In the genomic region with DNA sequence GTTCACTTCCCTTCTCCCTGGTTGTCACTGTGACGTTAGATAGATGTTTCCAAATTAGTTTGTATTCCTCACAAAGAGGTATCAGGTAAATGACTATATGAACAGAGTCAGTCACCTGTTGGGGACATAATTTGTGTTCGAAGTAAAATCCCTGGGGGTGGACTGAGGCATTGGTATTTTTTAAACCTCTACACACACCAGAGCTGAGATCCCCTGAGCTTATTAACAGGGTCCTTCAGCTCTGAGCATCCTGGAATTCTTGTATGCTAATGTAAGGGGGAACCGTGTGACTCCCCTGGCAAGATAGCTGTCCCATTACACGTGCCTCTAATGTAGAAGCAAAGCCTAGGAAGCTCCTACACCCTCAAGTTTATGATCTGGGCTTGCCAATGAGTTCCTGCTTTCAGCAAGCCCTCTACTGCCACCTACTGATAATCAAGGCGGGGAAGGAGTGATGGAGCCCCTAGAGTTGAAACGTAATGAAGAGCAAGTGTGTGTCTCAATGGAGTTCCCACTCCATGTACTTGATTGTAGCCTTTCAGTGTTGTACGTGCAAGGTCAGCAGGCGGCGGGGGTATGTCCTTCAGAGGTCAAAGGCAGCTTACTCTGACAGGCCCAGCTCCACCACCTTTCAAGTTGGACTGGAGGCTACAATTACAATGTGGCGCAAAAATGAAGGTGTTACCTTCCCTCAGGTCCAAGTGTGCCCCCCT, we compare ENCODE assay signal across 8 cellular contexts. TPM values are rescaled to one million over a fixed set of nuclear protein-coding genes. Genes with fewer than 3 reads are reported as not detected.
A peak's percentile ranks its signal among the peaks of the same experiment; 100 is the strongest.
DNase-seq lines count a peak whose midpoint lies in the region; ATAC-seq and TF ChIP-seq lines count a peak whose summit lies in the region.

No MANE protein-coding gene starts in this region.

- H2AFZ ChIP-seq in IMR-90 (replicated peaks; ENCODE audit: low read length, poor library complexity) (peak overlapping the region; percentile 15), neural progenitor cell (replicated peaks) (no peak overlapping the region)

- no peaks in the 10 kb centered on the region for H3K79me1 ChIP-seq in IMR-90 (ENCODE audit: low read depth in 1 of 2, low read length in 2 of 2)

- peaks cover 24% of the 10 kb centered on the region for H3K4me1 Mint-ChIP-seq in activated T-cell treated with anti-CD3 and anti-CD28 coated beads, Interleukin-2, amount 50 U/mL, for 72 hours (ENCODE audit: low read depth)
- H3K4me1 Mint-ChIP-seq in neural progenitor cell, result peaks cover 40% of the 10 kb centered on the region

- no peak overlapping the region for H3K23ac ChIP-seq in IMR-90 (ENCODE audit: low read depth, low read length)

- TF ChIP-seq POLR2A in IMR-90 (IDR thresholded peaks at IDR 0.05; ENCODE audit: low read depth, low read length) (no peak), Peyer's patch (IDR thresholded peaks at IDR 0.05) (no peak)

- H2AK5ac ChIP-seq in IMR-90 (ENCODE audit: low read depth, low read length), result no peak overlapping the region

- POLR2A ChIA-PET in IMR-90 (lab: Charles Lee; ENCODE audit: unreplicated experiment), result no interaction called here

- no peak overlapping the region for H3K4me3 ChIP-seq in DOHH2 (ENCODE audit: low read length)
- H3K4me3 ChIP-seq in IMR-90 (ENCODE audit: insufficient read depth, low read depth, low read length), result no peak overlapping the region
- H3K4me3 ChIP-seq in Peyer's patch, result no peak overlapping the region
- H3K4me3 ChIP-seq in fibroblast of mammary gland (ENCODE audit: control insufficient read depth, low read depth, low read length), result no peak overlapping the region
- H3K4me3 ChIP-seq in neural progenitor cell, result no peak overlapping the region
- no peak overlapping the region for H3K4me3 ChIP-seq in tibial artery

- H3K9me2 ChIP-seq in DOHH2 (replicated peaks; ENCODE audit: control insufficient read depth, low read length), result no peaks in the 10 kb centered on the region

- H2AK9ac ChIP-seq in IMR-90 (replicated peaks; ENCODE audit: low read depth, low read length, poor library complexity), result no peak overlapping the region

- WGBS in IMR-90 (ENCODE audit: extremely low coverage in 2 of 2, insufficient read length in 1 of 2), 2 experiments, result no CpG with 5 or more reads among the region's 10 CpGs

- H3K36me3 ChIP-seq in DOHH2 (ENCODE audit: control insufficient read depth, low read length) (no peaks in the 10 kb centered on the region), IMR-90 (ENCODE audit: control insufficient read depth, insufficient read depth, low read length) (no peaks in the 10 kb centered on the region), Peyer's patch (no peaks in the 10 kb centered on the region), neural progenitor cell (no peaks in the 10 kb centered on the region), tibial artery (no peaks in the 10 kb centered on the region)

- peak; percentile 65 for DNase-seq in IMR-90
- peak in 2 of 3 donors; percentile 49 to 83 for DNase-seq in Peyer's patch
- peak; percentile 69 to 75 for DNase-seq in activated T-cell treated with anti-CD3 and anti-CD28 coated beads, Interleukin-2, amount 50 U/mL, for 72 hours
- peak; percentile 67 for DNase-seq in fibroblast of mammary gland (ENCODE audit: low read depth)
- peak; percentile 82 for DNase-seq in neural progenitor cell (ENCODE audit: low spot score)
- DNase-seq in tibial artery, result peak in 1 of 2 donors; percentile 63

- CTCF ChIA-PET in IMR-90 (lab: Yijun Ruan, JAX), result interaction anchor here (0.5 to 1.4 kb wide), 9 partner anchors 8 to 418 kb away, joined by 3 to 6 read pairs (median 3); no protein-coding TSS in a partner anchor

- ATAC-seq in GM21526 (IDR thresholded peaks at IDR 0.05; ENCODE audit: low FRiP score, unreplicated experiment) (peak; percentile 86), IMR-90 (ENCODE audit: low read depth) (peak; percentile 95)
- peak; percentile 94 to 95 for ATAC-seq in activated T-cell treated with anti-CD3 and anti-CD28 coated beads, Interleukin-2, amount 50 U/mL, for 72 hours (replicated peaks in 1 of 2)

- intact Hi-C loops in IMR-90 (cut with micrococcal nuclease) (loop anchor here (1.0 to 10.0 kb wide), 3 partner anchors 21 to 655 kb away; no protein-coding TSS in a partner anchor), tibial artery (cut with DNase I; ENCODE audit: low total_unique reads) (no loop called here)

- no peak overlapping the region for H2BK20ac ChIP-seq in IMR-90 (ENCODE audit: low read depth, low read length)

- no peak overlapping the region for H3K4me3 Mint-ChIP-seq in activated T-cell treated with anti-CD3 and anti-CD28 coated beads, Interleukin-2, amount 50 U/mL, for 72 hours
- H3K4me3 Mint-ChIP-seq in neural progenitor cell, result no peak overlapping the region

- peaks cover 20% of the 10 kb centered on the region for H3K4me1 ChIP-seq in DOHH2 (ENCODE audit: control insufficient read depth, low read length)
- H3K4me1 ChIP-seq in IMR-90 (ENCODE audit: control insufficient read depth, insufficient read depth, low read length), result no peaks in the 10 kb centered on the region
- no peaks in the 10 kb centered on the region for H3K4me1 ChIP-seq in Peyer's patch
- peaks cover 36% of the 10 kb centered on the region for H3K4me1 ChIP-seq in neural progenitor cell
- peaks cover 0 to 11% (median 2%) of the 10 kb centered on the region in 4 donors for H3K4me1 ChIP-seq in tibial artery

- H4K91ac ChIP-seq in IMR-90 (ENCODE audit: insufficient read depth, low read depth, low read length), result no peak overlapping the region

- dilution Hi-C loops in IMR-90 (cut with HindIII; ENCODE audit: low sequenced_read_pairs, unreplicated experiment), result no loop called here

- H4K5ac ChIP-seq in IMR-90 (ENCODE audit: low read depth, low read length), result no peak overlapping the region

- peak; percentile 75 for TF ChIP-seq RAD21 in IMR-90 (IDR thresholded peaks at IDR 0.05; ENCODE audit: low read length)

- no peaks in the 10 kb centered on the region for H3K9me1 ChIP-seq in IMR-90 (ENCODE audit: insufficient read depth, low read length)

- H2BK120ac ChIP-seq in IMR-90 (ENCODE audit: low read depth, low read length), result no peak overlapping the region

- no peaks in the 10 kb centered on the region for H3K27me3 Mint-ChIP-seq in activated T-cell treated with anti-CD3 and anti-CD28 coated beads, Interleukin-2, amount 50 U/mL, for 72 hours (ENCODE audit: low read depth)
- H3K27me3 Mint-ChIP-seq in neural progenitor cell (ENCODE audit: insufficient read depth, low read depth), result peaks cover 5% of the 10 kb centered on the region

- no peak overlapping the region for H3K18ac ChIP-seq in IMR-90 (ENCODE audit: low read depth, low read length)

- no peak overlapping the region for H2BK15ac ChIP-seq in IMR-90 (ENCODE audit: low read depth, low read length)

- no peak overlapping the region for H3K56ac ChIP-seq in IMR-90 (ENCODE audit: extremely low read depth, insufficient read depth, low read length)

- no peaks in the 10 kb centered on the region for H3K79me2 ChIP-seq in DOHH2 (ENCODE audit: control insufficient read depth, low read length)
- H3K79me2 ChIP-seq in neural progenitor cell (ENCODE audit: low read depth), result no peaks in the 10 kb centered on the region

- H3K4ac ChIP-seq in IMR-90 (ENCODE audit: low read depth, low read length), result no peak overlapping the region

- BruUV-seq in IMR-90 (replicated peaks; lab: Mats Ljungman, UMichigan), result no TSS peak

- peaks cover 8% of the 10 kb centered on the region for H3K27me3 ChIP-seq in DOHH2 (ENCODE audit: control insufficient read depth, low read length)
- H3K27me3 ChIP-seq in IMR-90 (ENCODE audit: control insufficient read depth, insufficient read depth, low read length), result peaks cover 11% of the 10 kb centered on the region
- no peaks in the 10 kb centered on the region for H3K27me3 ChIP-seq in Peyer's patch
- H3K27me3 ChIP-seq in neural progenitor cell, result no peaks in the 10 kb centered on the region
- H3K27me3 ChIP-seq in tibial artery, result no peaks in the 10 kb centered on the region

- no peak overlapping the region for H3K9ac ChIP-seq in IMR-90 (ENCODE audit: low read depth, low read length)
- H3K9ac ChIP-seq in neural progenitor cell, result no peak overlapping the region

- no peaks in the 10 kb centered on the region for H3K36me3 Mint-ChIP-seq in activated T-cell treated with anti-CD3 and anti-CD28 coated beads, Interleukin-2, amount 50 U/mL, for 72 hours (ENCODE audit: insufficient read depth in 2 of 2)
- peaks cover 10% of the 10 kb centered on the region for H3K36me3 Mint-ChIP-seq in neural progenitor cell

- H3K9me3 ChIP-seq in DOHH2 (ENCODE audit: control insufficient read depth, insufficient read depth, low read length) (no peaks in the 10 kb centered on the region), IMR-90 (ENCODE audit: control insufficient read depth, insufficient read depth, low read length) (no peaks in the 10 kb centered on the region), Peyer's patch (no peaks in the 10 kb centered on the region), neural progenitor cell (ENCODE audit: low read depth) (no peaks in the 10 kb centered on the region), tibial artery (no peaks in the 10 kb centered on the region)

- H3K4me2 ChIP-seq in DOHH2 (ENCODE audit: low read length) (peak overlapping the region; percentile 3; the same call in 1 of the 2 replicates), IMR-90 (ENCODE audit: low read depth, low read length) (no peak overlapping the region), neural progenitor cell (no peak overlapping the region)

- TF ChIP-seq CTCF in DOHH2 (IDR thresholded peaks at IDR 0.05; ENCODE audit: low read depth, low read length, poor library complexity, severe bottlenecking), result peak; percentile 94
- peak; percentile 90 for TF ChIP-seq CTCF in IMR-90 (conservative IDR thresholded peaks at IDR 0.05; ENCODE audit: low read depth, low read length)
- peak; percentile 11 to 87 (median 80) for TF ChIP-seq CTCF in Peyer's patch (IDR thresholded peaks at IDR 0.05)
- TF ChIP-seq CTCF in fibroblast of mammary gland (conservative IDR thresholded peaks at IDR 0.05; ENCODE audit: control insufficient read depth, insufficient read depth, low read depth, low read length), result peak; percentile 90
- peak; percentile 83 for TF ChIP-seq CTCF in neural progenitor cell (IDR thresholded peaks at IDR 0.05)
- peak; percentile 59 to 70 for TF ChIP-seq CTCF in tibial artery (IDR thresholded peaks at IDR 0.05)

- H3K9me3 Mint-ChIP-seq in activated T-cell treated with anti-CD3 and anti-CD28 coated beads, Interleukin-2, amount 50 U/mL, for 72 hours, result no peaks in the 10 kb centered on the region
- no peaks in the 10 kb centered on the region for H3K9me3 Mint-ChIP-seq in neural progenitor cell

- H4K8ac ChIP-seq in IMR-90 (ENCODE audit: low read depth in 2 of 2, low read length in 2 of 2), result no peak overlapping the region

- H3F3A ChIP-seq in DOHH2 (ENCODE audit: control insufficient read depth, insufficient read depth) (no peaks in the 10 kb centered on the region), neural progenitor cell (ENCODE audit: low read depth) (peaks cover 22% of the 10 kb centered on the region)

- H2BK5ac ChIP-seq in IMR-90 (ENCODE audit: low read depth, low read length, poor library complexity, severe bottlenecking), result no peak overlapping the region

- no peaks in the 10 kb centered on the region for H4K20me1 ChIP-seq in DOHH2 (ENCODE audit: control insufficient read depth, insufficient read depth, low read depth, low read length)
- no peaks in the 10 kb centered on the region for H4K20me1 ChIP-seq in IMR-90 (ENCODE audit: insufficient read depth, low read length)
- H4K20me1 ChIP-seq in neural progenitor cell (ENCODE audit: low read depth), result no peaks in the 10 kb centered on the region

- in situ Hi-C loops in IMR-90 (cut with MboI; ENCODE audit: low sequenced_read_pairs), result loop anchor here (10.0 kb wide), 1 partner anchor 415 kb away; no protein-coding TSS in a partner anchor

- H3K14ac ChIP-seq in IMR-90 (replicated peaks; ENCODE audit: low read depth, low read length), result no peak overlapping the region

- no peak overlapping the region for H3K27ac Mint-ChIP-seq in activated T-cell treated with anti-CD3 and anti-CD28 coated beads, Interleukin-2, amount 50 U/mL, for 72 hours
- H3K27ac Mint-ChIP-seq in neural progenitor cell, result peak overlapping the region; percentile 11

- H3K27ac ChIP-seq in DOHH2 (ENCODE audit: low read depth, low read length) (no peak overlapping the region), IMR-90 (ENCODE audit: insufficient read depth, low read length) (no peak overlapping the region), Peyer's patch (no peak overlapping the region), neural progenitor cell (no peak overlapping the region), tibial artery (no peak overlapping the region)

RNA-seq across cellular contexts. Expression of a gene that starts 14.4 kb away (rescaled TPM):
- total RNA-seq in IMR-90 (2012; rRNA removed) (not detected in 2 replicates), Peyer's patch (not detected), neural progenitor cell (ENCODE audit: low replicate concordance) (not detected in 2 replicates)
- polyA plus RNA-seq in IMR-90 (2012; rRNA removed), result not detected in 2 replicates
- polyA plus RNA-seq in IMR-90 (2012; cell fraction: cytosol; rRNA removed), result not detected in 2 replicates
- polyA plus RNA-seq in IMR-90 (2012; cell fraction: nucleus; rRNA removed; ENCODE audit: low replicate concordance), result not detected in 2 replicates
- not detected for total RNA-seq in activated T-cell treated with anti-CD3 and anti-CD28 coated beads, Interleukin-2, amount 50 U/mL, for 72 hours

RNA-seq across cellular contexts. Expression of a gene that starts 36.0 kb away (rescaled TPM):
- total RNA-seq in IMR-90 (2012; rRNA removed) (3.9 and 6.1 TPM in 2 replicates), Peyer's patch (1 to 10 TPM; 1.7 to 4.2 (median 2.7) TPM), neural progenitor cell (ENCODE audit: low replicate concordance) (23.2 and 24.8 TPM in 2 replicates)
- polyA plus RNA-seq in IMR-90 (2012; rRNA removed), result 17.6 and 18.1 TPM in 2 replicates
- 10.0 and 20.5 TPM in 2 replicates for polyA plus RNA-seq in IMR-90 (2012; cell fraction: cytosol; rRNA removed)
- 2.6 and 10.9 TPM in 2 replicates for polyA plus RNA-seq in IMR-90 (2012; cell fraction: nucleus; rRNA removed; ENCODE audit: low replicate concordance)
- 10 to 100 TPM; 14.6 to 18.6 TPM for total RNA-seq in activated T-cell treated with anti-CD3 and anti-CD28 coated beads, Interleukin-2, amount 50 U/mL, for 72 hours
